26 cellular contexts compared by ENCODE assay signal in genomic region chrX:24144528-24144927, GRCh38.
"Had no signal": no experiment of that assay in that cellular context is flagged by ENCODE, and none has a peak within 500 bp of the region (broad histone marks: within the 10 kb centered on the region; RNA-seq: fewer than 3 reads in every experiment).

No MANE protein-coding gene starts in this region.

- H3K36me3 ChIP-seq: esophagus muscularis mucosa, gastroesophageal sphincter, heart left ventricle, neutrophil, pancreas, right lobe of liver, suprapubic skin, transverse colon, upper lobe of right lung, vagina had no signal

- H3K4me3 ChIP-seq: coronary artery, esophagus muscularis mucosa, gastroesophageal sphincter, heart left ventricle, hepatocyte, lung, pancreas, right lobe of liver, suprapubic skin, transverse colon, upper lobe of right lung, vagina had no signal

- H3K27me3 Mint-ChIP-seq: naive thymus-derived CD4-positive, alpha-beta T cell; stimulated activated naive CD8-positive, alpha-beta T cell treated with anti-CD3 and anti-CD28 coated beads, Interleukin-15, amount 100 ng/mL, for 72 hours had no signal

- H3K27me3 ChIP-seq: esophagus muscularis mucosa, foreskin keratinocyte, gastroesophageal sphincter, hepatocyte, neutrophil, pancreas, right lobe of liver, suprapubic skin, transverse colon, upper lobe of right lung, vagina had no signal

- H2AFZ ChIP-seq: hepatocyte had no signal

- H3K27ac Mint-ChIP-seq: stimulated activated naive CD8-positive, alpha-beta T cell treated with anti-CD3 and anti-CD28 coated beads, Interleukin-15, amount 100 ng/mL, for 72 hours had no signal

- H3K36me3 Mint-ChIP-seq: naive thymus-derived CD4-positive, alpha-beta T cell had no signal

- H3K4me3 Mint-ChIP-seq: stimulated activated naive CD8-positive, alpha-beta T cell treated with anti-CD3 and anti-CD28 coated beads, Interleukin-15, amount 100 ng/mL, for 72 hours had no signal

- ATAC-seq: foreskin keratinocyte; gastroesophageal sphincter; heart left ventricle; left lobe of liver; naive thymus-derived CD4-positive, alpha-beta T cell; pancreas; right lobe of liver; stimulated activated naive CD8-positive, alpha-beta T cell treated with anti-CD3 and anti-CD28 coated beads, Interleukin-15, amount 100 ng/mL, for 72 hours; upper lobe of right lung had no signal

- H3K79me2 ChIP-seq: hepatocyte had no signal

- DNase-seq: dermis blood vessel endothelial cell; effector memory CD4-positive, alpha-beta T cell; foreskin keratinocyte; heart left ventricle; kidney; mesenchymal stem cell; midbrain; naive thymus-derived CD4-positive, alpha-beta T cell; pancreas; right lobe of liver; small intestine; stimulated activated CD4-positive, alpha-beta T cell treated with anti-CD3 and anti-CD28 coated beads, Interleukin-15, amount 100 ng/mL, for 24 hours; stimulated activated CD4-positive, alpha-beta T cell treated with anti-CD3 and anti-CD28 coated beads, Interleukin-2, amount 100 ng/mL, for 48 hours; stimulated activated naive CD4-positive, alpha-beta T cell; stimulated activated naive CD8-positive, alpha-beta T cell treated with anti-CD3 and anti-CD28 coated beads, Interleukin-15, amount 100 ng/mL, for 72 hours; transverse colon; upper lobe of right lung had no signal

- H3K4me2 ChIP-seq: hepatocyte had no signal

- H3K27ac ChIP-seq: coronary artery, foreskin keratinocyte, heart left ventricle, neutrophil, pancreas, right lobe of liver, suprapubic skin, upper lobe of right lung, vagina had no signal

- H3K9me3 ChIP-seq: esophagus muscularis mucosa, gastroesophageal sphincter, heart left ventricle, neutrophil, pancreas, right lobe of liver, suprapubic skin, transverse colon, upper lobe of right lung, vagina had no signal

- H3K9me3 Mint-ChIP-seq: naive thymus-derived CD4-positive, alpha-beta T cell; stimulated activated naive CD8-positive, alpha-beta T cell treated with anti-CD3 and anti-CD28 coated beads, Interleukin-15, amount 100 ng/mL, for 72 hours had no signal
